ENCODE assay signal across 10 cellular contexts in the genomic region with DNA sequence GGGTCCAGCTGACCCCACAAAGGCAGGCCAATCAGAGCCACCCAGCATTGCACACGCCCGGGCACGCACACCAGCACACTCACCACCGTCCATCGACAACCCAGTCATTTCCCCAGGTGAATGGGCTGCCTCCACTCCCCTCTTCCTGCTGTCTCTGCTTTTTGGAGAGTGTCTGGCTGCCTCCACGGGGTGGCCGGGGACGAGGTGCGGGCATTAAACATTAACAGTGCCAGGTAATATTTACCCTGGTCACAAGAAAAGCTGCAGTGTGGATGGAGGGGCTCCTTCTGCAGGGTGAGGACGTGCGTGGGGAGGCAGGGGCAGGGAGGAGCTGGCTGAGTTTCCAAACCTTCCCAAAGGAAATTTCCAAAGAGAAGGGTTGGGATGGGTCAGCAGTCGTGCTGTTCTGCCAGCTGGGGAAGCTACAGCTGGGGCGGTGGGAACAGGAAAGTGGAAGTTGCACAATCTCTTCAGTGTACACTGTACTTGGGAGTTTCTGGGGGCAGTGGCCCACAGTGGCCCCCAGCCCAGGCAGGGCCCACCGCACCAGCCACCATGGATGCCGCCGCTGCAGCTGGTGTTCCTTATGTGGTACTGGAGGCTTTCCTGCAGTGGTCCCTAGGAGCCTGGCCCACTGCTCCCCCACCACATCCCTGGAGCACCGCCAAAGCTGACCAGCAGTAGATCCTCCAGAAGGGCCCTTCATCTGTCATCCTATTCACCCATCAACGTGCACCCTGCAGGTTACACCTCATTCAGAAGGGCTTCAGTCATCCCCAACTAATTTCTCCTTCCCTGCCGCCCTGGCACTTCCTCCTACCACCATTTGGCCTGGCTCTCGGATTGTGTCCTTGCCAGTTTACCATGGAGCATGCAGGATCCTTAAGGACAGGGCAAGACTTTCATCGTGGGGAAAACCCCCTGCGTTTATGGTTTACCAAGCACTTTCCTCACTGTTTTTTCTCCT. TPM values are rescaled to one million over a fixed set of nuclear protein-coding genes. Genes with fewer than 3 reads are reported as not detected.
DNase-seq lines count a peak whose midpoint lies in the region; ATAC-seq, FAIRE-seq and TF ChIP-seq lines count a peak whose summit lies in the region.
"Had no signal": no experiment of that assay in that cellular context is flagged by ENCODE, and none has a peak within 500 bp of the region (broad histone marks: within the 10 kb centered on the region; RNA-seq: fewer than 3 reads in every experiment).

Gene FXYD2 (minus strand): TSS at position 174 of the 967 bp plus-strand sequence. CDS start 66 bp downstream, at position 108.

- H3K79me2 ChIP-seq in astrocyte (ENCODE audit: insufficient read depth, low read length), result no peaks in the 10 kb centered on the region

- H3K4me1 ChIP-seq in astrocyte (ENCODE audit: insufficient read depth, low read length) (peaks cover 23% of the 10 kb centered on the region), thyroid gland (peaks cover under 1 to 35% of the 10 kb centered on the region in 2 donors)

- H3K9me3 ChIP-seq in astrocyte (ENCODE audit: insufficient read depth, low read depth, low read length) (no peaks in the 10 kb centered on the region), thyroid gland (no peaks in the 10 kb centered on the region)

- H3K27me3 ChIP-seq in astrocyte (ENCODE audit: insufficient read depth, low read length), result peaks cover 2% of the 10 kb centered on the region
- H3K27me3 ChIP-seq in thyroid gland, result no peaks in the 10 kb centered on the region

- no peaks in the 10 kb centered on the region for H3K9me3 Mint-ChIP-seq in astrocyte (ENCODE audit: unreplicated experiment)

- H3K4me3 Mint-ChIP-seq in astrocyte (ENCODE audit: unreplicated experiment), result no peak within 1 kb of the TSS

- intact Hi-C loops in thyroid gland (cut with DNase I), result no loop called here

- peaks cover 14% of the 10 kb centered on the region for H3K4me1 Mint-ChIP-seq in astrocyte (ENCODE audit: low read depth, unreplicated experiment)

- 61 to 76% methylated on average over 22 of the region's 22 CpGs for WGBS in thyroid gland, 2 donors

- H2AFZ ChIP-seq in astrocyte (ENCODE audit: low read depth, low read length), result peak within 1 kb of the TSS; percentile 65

- TF ChIP-seq POLR2A in thyroid gland (IDR thresholded peaks at IDR 0.05), result no peak

- no peak for TF ChIP-seq CTCF in astrocyte (IDR thresholded peaks at IDR 0.05; ENCODE audit: insufficient read depth, low read depth, low read length)
- no peak for TF ChIP-seq CTCF in thyroid gland (IDR thresholded peaks at IDR 0.05)

- no peak within 1 kb of the TSS for H3K4me2 ChIP-seq in astrocyte (ENCODE audit: low read length)

- no peak for FAIRE-seq in astrocyte (lab: Jason Lieb, UNC)

- H3K36me3 ChIP-seq in astrocyte (ENCODE audit: insufficient read depth, low read length), result no peaks in the 10 kb centered on the region
- H3K36me3 ChIP-seq in thyroid gland, result no peaks in the 10 kb centered on the region

- H3K9ac ChIP-seq in astrocyte (ENCODE audit: low read length), result no peak within 1 kb of the TSS

- peak; percentile 62 for DNase-seq in NCI-H510A treated with DMSO at 0.1 percent for 48 hours (lab: John Stamatoyannopoulos, UW)
- DNase-seq in NCI-H510A (lab: John Stamatoyannopoulos, UW), result no peak
- DNase-seq in astrocyte (ENCODE audit: low read depth), result no peak
- DNase-seq in left lobe of liver (ENCODE audit: low spot score), result peak; percentile 50
- no peak for DNase-seq in thyroid gland
- no peak for DNase-seq in retina
- no peak for DNase-seq in cortex of kidney (lab: John Stamatoyannopoulos, UW)
- DNase-seq in SK-N-DZ (ENCODE audit: low spot score), result no peak
- DNase-seq: NCI-H187 treated with DMSO at 0.1 percent for 48 hours had no signal

- H4K20me1 ChIP-seq in astrocyte (ENCODE audit: insufficient read depth, low read length), result no peaks in the 10 kb centered on the region

- peaks cover 18% of the 10 kb centered on the region for H3K27me3 Mint-ChIP-seq in astrocyte (ENCODE audit: low read depth, unreplicated experiment)

- H3K27ac ChIP-seq in astrocyte (ENCODE audit: low read depth, low read length), result no peak within 1 kb of the TSS
- H3K27ac ChIP-seq in thyroid gland, result peak within 1 kb of the TSS; percentile 44 to 79 (median 57)

- H3K27ac Mint-ChIP-seq in astrocyte (ENCODE audit: unreplicated experiment), result no peak within 1 kb of the TSS

- H3K36me3 Mint-ChIP-seq in astrocyte (ENCODE audit: low read depth, unreplicated experiment), result no peaks in the 10 kb centered on the region

- no peak within 1 kb of the TSS for H3K4me3 ChIP-seq in astrocyte (ENCODE audit: insufficient read depth, low read depth, low read length)
- H3K4me3 ChIP-seq in thyroid gland (replicated peaks in 1 of 3), result no peak within 1 kb of the TSS

- peak; percentile 41 for ATAC-seq in left lobe of liver

RNA-seq across cellular contexts. Expression of gene FXYD2, which starts in this region (rescaled TPM):
- total RNA-seq in astrocyte, result not detected in 2 replicates
- total RNA-seq in left lobe of liver, result 13.6 TPM
- 1 to 10 TPM in 3 of 4 donors, under 1 TPM in 1; 0.42 to 2.8 (median 1.5) TPM for total RNA-seq in thyroid gland
- polyA plus RNA-seq in SK-N-DZ (2014; cell fraction: cytosol; rRNA removed), result not detected in 2 replicates
- not detected in 2 replicates for polyA plus RNA-seq in SK-N-DZ (2014; cell fraction: nucleus; rRNA removed)
- polyA plus RNA-seq: AG04450 had no signal

Comparison
In these comparisons a context has a peak if more than half of its experiments do, and no peak if none do; other contexts are left out.
1. DNase-seq: peak in NCI-H510A treated with DMSO at 0.1 percent for 48 hours (single experiment) and left lobe of liver (single experiment); none in NCI-H510A (single experiment), astrocyte (single experiment), thyroid gland (0 of 2), retina (single experiment), cortex of kidney (single experiment) and SK-N-DZ (single experiment).